8 cellular contexts compared by ENCODE assay signal in the genomic region with DNA sequence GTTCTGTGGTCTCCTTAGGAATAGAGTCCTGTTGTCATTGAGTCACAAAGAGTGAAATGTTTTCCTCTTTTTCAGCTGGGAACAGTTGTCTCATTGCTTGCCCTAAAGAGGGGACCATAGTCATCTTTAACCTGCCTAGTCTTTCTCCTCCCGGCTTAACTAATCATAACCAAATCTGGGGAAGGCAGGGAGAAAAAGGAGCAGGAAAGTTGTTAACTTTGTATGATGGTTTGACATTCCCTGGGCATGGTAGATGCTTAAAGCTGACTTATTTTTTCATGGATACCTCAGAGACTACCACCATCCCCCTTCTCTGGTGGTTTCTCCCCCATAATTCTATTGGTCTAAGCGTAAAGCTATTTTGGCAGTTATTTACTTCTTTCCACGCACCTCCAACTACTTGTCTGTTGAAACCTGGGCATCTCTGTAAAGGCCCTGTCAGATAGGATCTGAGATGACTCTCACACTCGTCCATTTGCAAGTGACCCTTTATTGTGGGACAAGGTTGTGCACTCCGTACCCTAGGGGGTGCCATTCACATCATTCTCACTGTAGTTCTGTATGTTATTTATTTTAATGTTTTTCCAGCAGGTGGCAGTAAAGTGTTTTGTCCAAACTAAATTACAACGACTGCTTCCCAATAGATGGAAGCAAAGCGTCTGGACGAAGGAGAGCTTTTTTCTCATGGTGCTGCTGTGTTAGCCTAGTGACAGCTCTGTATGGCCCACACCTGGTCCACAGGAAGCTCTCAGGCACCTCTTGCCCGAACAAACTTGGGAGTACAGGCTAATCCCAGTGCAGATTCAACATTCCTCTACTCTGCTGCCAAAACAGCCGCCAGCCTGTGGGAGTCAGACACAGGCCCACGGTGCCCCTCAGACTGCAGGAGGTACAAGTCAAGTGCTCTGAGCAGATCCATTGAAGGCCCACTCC. TPM values are rescaled to one million over a fixed set of nuclear protein-coding genes. Genes with fewer than 3 reads are reported as not detected.
DNase-seq lines count a peak whose midpoint lies in the region; ATAC-seq and TF ChIP-seq lines count a peak whose summit lies in the region.

No MANE protein-coding gene starts in this region.

- H3K9me3 ChIP-seq in AG04450 (ENCODE audit: control insufficient read depth, insufficient read depth, low read length) (peaks cover 7% of the 10 kb centered on the region; the same call in 1 of the 2 replicates), lower lobe of right lung (no peaks in the 10 kb centered on the region)

- DNase-seq in AG04450 (ENCODE audit: low read depth, low spot score) (peak; percentile 68), NCI-H748 (lab: John Stamatoyannopoulos, UW; ENCODE audit: unreplicated experiment) (peak; percentile 91), dermis microvascular lymphatic vessel endothelial cell (ENCODE audit: low read depth in 2 of 2) (peak; percentile 88 to 92), lower lobe of right lung (no peak)
- peak; percentile 46 for DNase-seq in activated CD4-positive, alpha-beta T cell treated with anti-CD3 and anti-CD28 coated beads, Interleukin-2, amount 50 U/mL, for 1 hour
- DNase-seq in stimulated activated CD8-positive, alpha-beta memory T cell treated with anti-CD3 and anti-CD28 coated beads, Interleukin-15, amount 100 ng/mL, for 24 hours (ENCODE audit: low read depth) = peak; percentile 7

- H3K4me3 ChIP-seq in AG04450 (ENCODE audit: low read depth, low read length) (no peak overlapping the region), lower lobe of right lung (no peak overlapping the region)

- POLR2A ChIA-PET in AG04450 (lab: Yijun Ruan, JAX) = no interaction called here

- ATAC-seq in GM18520 (IDR thresholded peaks at IDR 0.05; ENCODE audit: unreplicated experiment) (peak; percentile 27), HG03520 (IDR thresholded peaks at IDR 0.05; ENCODE audit: unreplicated experiment) (peak; percentile 38), lower lobe of right lung (peak; percentile 47 to 68)

- no peaks in the 10 kb centered on the region for H3K36me3 ChIP-seq in lower lobe of right lung

- intact Hi-C loops in lower lobe of right lung (cut with DNase I) = no loop called here

- TF ChIP-seq CTCF in AG04450 (IDR thresholded peaks at IDR 0.05; ENCODE audit: low read depth, low read length) (peak; percentile 87), lower lobe of right lung (IDR thresholded peaks at IDR 0.05) (peak; percentile 77)

- H3K27ac ChIP-seq in AG04450 (ENCODE audit: low read depth, low read length) (no peak overlapping the region), lower lobe of right lung (no peak overlapping the region)

- no peaks in the 10 kb centered on the region for H3K27me3 ChIP-seq in AG04450 (ENCODE audit: control insufficient read depth, insufficient read depth, low read length)
- no peaks in the 10 kb centered on the region for H3K27me3 ChIP-seq in lower lobe of right lung (ENCODE audit: low read depth)

- peaks cover 23% of the 10 kb centered on the region for H3K4me1 ChIP-seq in lower lobe of right lung

- CTCF ChIA-PET in AG04450 (lab: Charles Lee) = interaction anchor here (0.6 to 8.5 kb wide), 52 partner anchors 7 to 401 kb away, joined by 3 to 260 read pairs (median 4); partner anchors contain the start of gene WNT8A

RNA-seq across cellular contexts. Expression of gene FAM13B, which starts 3.0 kb away (rescaled TPM):
- 19.0 and 25.0 TPM in 2 replicates for polyA plus RNA-seq in AG04450 (2011; rRNA removed)
- polyA minus RNA-seq in AG04450 (2011; rRNA and poly(A)+ RNA removed) = 11.2 and 24.5 TPM in 2 replicates
- total RNA-seq in dermis microvascular lymphatic vessel endothelial cell (11.6 and 19.0 TPM in 2 replicates), lower lobe of right lung (42.9 TPM)

RNA-seq across cellular contexts. Expression of gene WNT8A, which starts 48.0 kb away (rescaled TPM):
- polyA plus RNA-seq in AG04450 (2011; rRNA removed) = not detected in 2 replicates
- polyA minus RNA-seq in AG04450 (2011; rRNA and poly(A)+ RNA removed) = not detected in 2 replicates
- not detected in 2 replicates for total RNA-seq in dermis microvascular lymphatic vessel endothelial cell
- total RNA-seq in lower lobe of right lung = not detected
